Comparison of ENCODE assay signal across 12 cellular contexts in the genomic region with DNA sequence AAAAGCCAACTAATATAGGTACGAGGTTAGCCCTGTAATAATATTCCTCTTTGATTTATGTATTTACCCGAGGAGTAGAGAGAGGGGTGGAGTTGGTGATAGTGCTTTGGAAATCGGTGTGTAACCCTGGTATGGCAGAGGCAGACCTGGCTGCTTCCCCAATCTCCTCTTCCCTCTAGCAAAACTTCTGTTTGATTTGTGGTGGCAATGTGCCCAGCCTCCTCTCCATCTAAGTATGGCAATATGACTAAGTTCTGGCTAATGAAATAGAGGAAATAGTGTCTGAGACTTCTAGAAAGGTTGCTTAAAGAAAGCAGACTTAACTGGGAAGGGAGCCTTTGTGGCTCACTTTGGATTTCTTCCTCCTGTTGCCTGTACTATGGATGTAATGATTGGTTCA.
DNase-seq lines count a peak whose midpoint lies in the region; TF ChIP-seq lines count a peak whose summit lies in the region.
"Had no signal": no experiment of that assay in that cellular context is flagged by ENCODE, and none has a peak within 500 bp of the region (broad histone marks: within the 10 kb centered on the region; RNA-seq: fewer than 3 reads in every experiment).

No MANE protein-coding gene starts in this region.

- H3K27ac ChIP-seq in 22Rv1: peak overlapping the region; percentile 30; the same call in 1 of the 2 replicates
- no peak overlapping the region for H3K27ac ChIP-seq in adrenal gland

- H3K36me3 ChIP-seq in adrenal gland (replicated peaks in 1 of 2): no peaks in the 10 kb centered on the region
- H3K36me3 ChIP-seq in H7 (replicated peaks; ENCODE audit: control insufficient read depth, insufficient read depth, low read length): no peaks in the 10 kb centered on the region

- no peak overlapping the region for H3K4me3 ChIP-seq in adrenal gland
- H3K4me3 ChIP-seq in H7 (ENCODE audit: insufficient read depth, low read depth, low read length): no peak overlapping the region

- no peaks in the 10 kb centered on the region for H3K9me3 ChIP-seq in adrenal gland (replicated peaks in 1 of 3)

- H3K4me1 ChIP-seq in adrenal gland (replicated peaks in 1 of 2): no peaks in the 10 kb centered on the region

- DNase-seq in HCEC 1CT: peak; percentile 45
- peak in 6 of 7 donors; percentile 67 to 81 (median 74) for DNase-seq in adrenal gland
- DNase-seq in iris pigment epithelial cell (ENCODE audit: low read depth): peak; percentile 78
- DNase-seq in H7: no peak
- DNase-seq in NCI-H2196 treated with DMSO at 0.1 percent for 48 hours (lab: John Stamatoyannopoulos, UW; ENCODE audit: unreplicated experiment): no peak
- no peak for DNase-seq in NCI-H2107 treated with DMSO at 0.1 percent for 48 hours (lab: John Stamatoyannopoulos, UW; ENCODE audit: unreplicated experiment)
- DNase-seq in HK-2 (ENCODE audit: unreplicated experiment): no peak
- DNase-seq: activated CD4-positive, alpha-beta T cell treated with anti-CD3 and anti-CD28 coated beads for 48 hours; foreskin melanocyte; NCI-H1417 treated with DMSO at 0.1 percent for 48 hours; Right ventricle myocardium superior had no signal

- intact Hi-C loops in adrenal gland (cut with DNase I): no loop called here

- no peak for TF ChIP-seq CTCF in 22Rv1 (IDR thresholded peaks at IDR 0.05)
- TF ChIP-seq CTCF in adrenal gland (IDR thresholded peaks at IDR 0.05): no peak

- TF ChIP-seq POLR2A in adrenal gland (IDR thresholded peaks at IDR 0.05): no peak

- WGBS in adrenal gland, 4 donors: 27 to 44% (median 29%) methylated on average over 3 of the region's 3 CpGs

- H3K27me3 ChIP-seq in adrenal gland: no peaks in the 10 kb centered on the region
- no peaks in the 10 kb centered on the region for H3K27me3 ChIP-seq in H7 (ENCODE audit: control insufficient read depth, insufficient read depth, low read length)

Comparison
In these comparisons a context has a peak if more than half of its experiments do, and no peak if none do; other contexts are left out.
1. DNase-seq: peak in HCEC 1CT (single experiment), adrenal gland (6 of 7) and iris pigment epithelial cell (single experiment); none in H7 (single experiment), NCI-H2196 treated with DMSO at 0.1 percent for 48 hours (single experiment), NCI-H2107 treated with DMSO at 0.1 percent for 48 hours (single experiment) and HK-2 (single experiment).